ENCODE assay signal across 1 cellular context in genomic region chr1:109090415-109091195, GRCh38.
A peak's percentile ranks its signal among the peaks of the same experiment; 100 is the strongest.
TF ChIP-seq lines count a peak whose summit lies in the region.

Gene TMEM167B (plus strand): TSS chr1:109090764. CDS start chr1:109090873, 109 bp downstream.

TF ChIP-seq in K562, 482 proteins besides CTCF, POLR2A, EP300 and RAD21 (continued from another document and continues in another):
- peak; percentile 63 to 80 for TF ChIP-seq E2F6 (IDR thresholded peaks at IDR 0.05; ENCODE audit: borderline replicate concordance in 1 of 2, extremely low read depth in 1 of 2, insufficient read depth in 1 of 2, insufficient read length in 1 of 2, low read depth in 1 of 2, low read length in 1 of 2, poor library complexity in 1 of 2, severe bottlenecking in 1 of 2)
- TF ChIP-seq TEAD1 (CRISPR knock-in tag; IDR thresholded peaks at IDR 0.05): peak; percentile 16 to 63; a peak in 2 of 4 replicates
- TF ChIP-seq RUNX1 (IDR thresholded peaks at IDR 0.05; ENCODE audit: low read depth): peak; percentile 39; the same call in 1 of the 2 replicates
- TF ChIP-seq SFPQ (IDR thresholded peaks at IDR 0.05; ENCODE audit: low read depth, low read length): no peak
- no peak for TF ChIP-seq SP2 (IDR thresholded peaks at IDR 0.05; ENCODE audit: extremely low read depth, low read depth, low read length, poor library complexity, severe bottlenecking)
- no peak for TF ChIP-seq RBM22 (IDR thresholded peaks at IDR 0.05; ENCODE audit: low read depth, low read length, poor library complexity, severe bottlenecking)
- no peak for TF ChIP-seq ZNF217 (CRISPR knock-in tag; IDR thresholded peaks at IDR 0.05)
- TF ChIP-seq HMG20B (CRISPR knock-in tag; IDR thresholded peaks at IDR 0.05): no peak
- TF ChIP-seq ZNF79 (CRISPR knock-in tag; IDR thresholded peaks at IDR 0.05; ENCODE audit: low read depth): no peak
- no peak for TF ChIP-seq BRD9 (IDR thresholded peaks at IDR 0.05; ENCODE audit: low read depth, partially characterized antibody)
- TF ChIP-seq SRSF7 (optimal IDR thresholded peaks at IDR 0.05; ENCODE audit: low read depth, low read length): no peak
- peak; percentile 66 for TF ChIP-seq NR2C1 (IDR thresholded peaks at IDR 0.05)
- TF ChIP-seq NR2C1 (tag; IDR thresholded peaks at IDR 0.05): peak; percentile 82
- peak; percentile 77; the same call in 1 of the 2 replicates for TF ChIP-seq ZNF583 (CRISPR knock-in tag; IDR thresholded peaks at IDR 0.05)
- TF ChIP-seq ZC3H8 (IDR thresholded peaks at IDR 0.05): no peak
- TF ChIP-seq DACH1 (IDR thresholded peaks at IDR 0.05; ENCODE audit: partially characterized antibody): peak; percentile 8
- peak; percentile 95 for TF ChIP-seq SP1 (CRISPR knock-in tag; IDR thresholded peaks at IDR 0.05)
- TF ChIP-seq ZKSCAN8 (CRISPR knock-in tag; IDR thresholded peaks at IDR 0.05): no peak
- TF ChIP-seq ZHX1 (conservative IDR thresholded peaks at IDR 0.05; ENCODE audit: low read length): peak; percentile 94
- 0 out of 2 replicates have a peak, but pooled peaks have one; percentile 73 for TF ChIP-seq PHB (CRISPR knock-in tag; IDR thresholded peaks at IDR 0.05)
- TF ChIP-seq TAF15 (IDR thresholded peaks at IDR 0.05; ENCODE audit: low read depth, low read length): no peak
- TF ChIP-seq TAL1 (IDR thresholded peaks at IDR 0.05): no peak
- TF ChIP-seq ZNF699 (CRISPR knock-in tag; IDR thresholded peaks at IDR 0.05; ENCODE audit: insufficient replicate concordance): no peak
- no peak for TF ChIP-seq MIER1 (IDR thresholded peaks at IDR 0.05; ENCODE audit: low read depth)
- TF ChIP-seq ZNF165 (CRISPR knock-in tag; IDR thresholded peaks at IDR 0.05; ENCODE audit: borderline replicate concordance): peak; percentile 62; the same call in 1 of the 2 replicates
- peak; percentile 97 for TF ChIP-seq CREM (IDR thresholded peaks at IDR 0.05; ENCODE audit: low read depth)
- TF ChIP-seq TOE1 (IDR thresholded peaks at IDR 0.05; ENCODE audit: borderline replicate concordance): peak; percentile 95; the same call in 1 of the 2 replicates
- TF ChIP-seq TOE1 (CRISPR knock-in tag; IDR thresholded peaks at IDR 0.05; ENCODE audit: borderline replicate concordance, low read depth): no peak; the same call in none of the 2 replicates
- peak; percentile 65 for TF ChIP-seq TRIM28 (IDR thresholded peaks at IDR 0.05)
- TF ChIP-seq CHD2 (IDR thresholded peaks at IDR 0.05; ENCODE audit: low read depth, low read length): peak; percentile 41; the same call in 1 of the 2 replicates
- TF ChIP-seq SAP30 (IDR thresholded peaks at IDR 0.05; ENCODE audit: borderline replicate concordance, insufficient read depth, low read depth, low read length, poor library complexity, severe bottlenecking): peak; percentile 62
- TF ChIP-seq SIN3A (IDR thresholded peaks at IDR 0.05; ENCODE audit: borderline replicate concordance in 2 of 2, control insufficient read depth in 1 of 2, low read depth in 2 of 2, low read length in 2 of 2): peak; percentile 96 to 98
- TF ChIP-seq FOS (IDR thresholded peaks at IDR 0.05; ENCODE audit: extremely low read depth, insufficient read length): no peak
- TF ChIP-seq WHSC1 (IDR thresholded peaks at IDR 0.05; ENCODE audit: low read length): no peak
- no peak for TF ChIP-seq ZBED1 (IDR thresholded peaks at IDR 0.05)
- TF ChIP-seq BCL6 (CRISPR knock-in tag; IDR thresholded peaks at IDR 0.05): no peak
- peak; percentile 92 to 96 for TF ChIP-seq MNT (conservative IDR thresholded peaks at IDR 0.05)
- TF ChIP-seq BACH1 (tag; IDR thresholded peaks at IDR 0.05): peak; percentile 31; the same call in 1 of the 2 replicates
- TF ChIP-seq HDAC6 (IDR thresholded peaks at IDR 0.05; ENCODE audit: low read depth, low read length): no peak
- TF ChIP-seq RBM34 (IDR thresholded peaks at IDR 0.05; ENCODE audit: borderline replicate concordance, insufficient read depth, low read length): no peak
- peak; percentile 88 for TF ChIP-seq ZBTB1 (CRISPR knock-in tag; IDR thresholded peaks at IDR 0.05; ENCODE audit: borderline replicate concordance, low read depth)
- no peak for TF ChIP-seq NR0B1 (IDR thresholded peaks at IDR 0.05; ENCODE audit: partially characterized antibody)
- TF ChIP-seq TSC22D4 (tag; IDR thresholded peaks at IDR 0.05): no peak
- peak; percentile 81 for TF ChIP-seq E2F1 (CRISPR knock-in tag; IDR thresholded peaks at IDR 0.05)
- peak; percentile 94 for TF ChIP-seq FOXJ2 (tag; IDR thresholded peaks at IDR 0.05)
- TF ChIP-seq MXD1 (CRISPR knock-in tag; IDR thresholded peaks at IDR 0.05; ENCODE audit: borderline replicate concordance, poor library complexity, severe bottlenecking): peak; percentile 9
- TF ChIP-seq ZNF134 (CRISPR knock-in tag; conservative IDR thresholded peaks at IDR 0.05): no peak
- peak; percentile 82 for TF ChIP-seq MAX (CRISPR knock-in tag; IDR thresholded peaks at IDR 0.05)
- TF ChIP-seq PHF20 (IDR thresholded peaks at IDR 0.05; ENCODE audit: partially characterized antibody): peak; percentile 79
- peak; percentile 78; the same call in 1 of the 2 replicates for TF ChIP-seq PHF8 (IDR thresholded peaks at IDR 0.05; ENCODE audit: borderline replicate concordance, low read length)
- peak in 1 of 2 experiments; percentile 94; a peak in 2 of 4 replicates for TF ChIP-seq HDAC1 (IDR thresholded peaks at IDR 0.05)
- no peak for TF ChIP-seq ZNF347 (CRISPR knock-in tag; IDR thresholded peaks at IDR 0.05; ENCODE audit: low read depth)
- peak; percentile 88 for TF ChIP-seq CREB1 (IDR thresholded peaks at IDR 0.05)
- TF ChIP-seq CREB1 (CRISPR knock-in tag; IDR thresholded peaks at IDR 0.05): peak; percentile 95
- no peak for TF ChIP-seq ZNF778 (CRISPR knock-in tag; IDR thresholded peaks at IDR 0.05)
- TF ChIP-seq PTRF (tag; IDR thresholded peaks at IDR 0.05): no peak
- no peak; the same call in 1 of the 2 replicates for TF ChIP-seq ZNF561 (CRISPR knock-in tag; conservative IDR thresholded peaks at IDR 0.05)
- no peak for TF ChIP-seq ZNF316 (IDR thresholded peaks at IDR 0.05)
- peak; percentile 62; the same call in 1 of the 2 replicates for TF ChIP-seq ZNF384 (IDR thresholded peaks at IDR 0.05; ENCODE audit: low read depth, low read length)
- TF ChIP-seq ETV5 (CRISPR knock-in tag; IDR thresholded peaks at IDR 0.05; ENCODE audit: low read depth): peak; percentile 58; the same call in 1 of the 2 replicates
- peak; percentile 40; the same call in 1 of the 2 replicates for TF ChIP-seq KLF6 (CRISPR knock-in tag; IDR thresholded peaks at IDR 0.05; ENCODE audit: borderline replicate concordance)
- no peak for TF ChIP-seq HBP1 (CRISPR knock-in tag; IDR thresholded peaks at IDR 0.05)
- TF ChIP-seq ZNF780A (CRISPR knock-in tag; IDR thresholded peaks at IDR 0.05): no peak
- TF ChIP-seq HMGN3 (IDR thresholded peaks at IDR 0.05; ENCODE audit: borderline replicate concordance, extremely low read depth, insufficient read length, low read depth, low read length): peak; percentile 63
- peak; percentile 87 for TF ChIP-seq ZNF589 (CRISPR knock-in tag; IDR thresholded peaks at IDR 0.05; ENCODE audit: low read depth)
